Comparison of ENCODE assay signal across 1 cellular context in genomic region chr2:128321421-128321775, GRCh38.
TF ChIP-seq lines count a peak whose summit lies in the region.

No MANE protein-coding gene starts in this region.

TF ChIP-seq in WTC11, 78 proteins besides CTCF, POLR2A, EP300 and RAD21 (continued from another document):
- no peak for TF ChIP-seq ZNF425 (CRISPR knock-in tag; conservative IDR thresholded peaks at IDR 0.05)
- no peak for TF ChIP-seq MAX (CRISPR knock-in tag; IDR thresholded peaks at IDR 0.05)
TF ChIP-seq in WTC11: peak in this region for 0.
